Comparison of ENCODE assay signal across 8 cellular contexts in the genomic region with DNA sequence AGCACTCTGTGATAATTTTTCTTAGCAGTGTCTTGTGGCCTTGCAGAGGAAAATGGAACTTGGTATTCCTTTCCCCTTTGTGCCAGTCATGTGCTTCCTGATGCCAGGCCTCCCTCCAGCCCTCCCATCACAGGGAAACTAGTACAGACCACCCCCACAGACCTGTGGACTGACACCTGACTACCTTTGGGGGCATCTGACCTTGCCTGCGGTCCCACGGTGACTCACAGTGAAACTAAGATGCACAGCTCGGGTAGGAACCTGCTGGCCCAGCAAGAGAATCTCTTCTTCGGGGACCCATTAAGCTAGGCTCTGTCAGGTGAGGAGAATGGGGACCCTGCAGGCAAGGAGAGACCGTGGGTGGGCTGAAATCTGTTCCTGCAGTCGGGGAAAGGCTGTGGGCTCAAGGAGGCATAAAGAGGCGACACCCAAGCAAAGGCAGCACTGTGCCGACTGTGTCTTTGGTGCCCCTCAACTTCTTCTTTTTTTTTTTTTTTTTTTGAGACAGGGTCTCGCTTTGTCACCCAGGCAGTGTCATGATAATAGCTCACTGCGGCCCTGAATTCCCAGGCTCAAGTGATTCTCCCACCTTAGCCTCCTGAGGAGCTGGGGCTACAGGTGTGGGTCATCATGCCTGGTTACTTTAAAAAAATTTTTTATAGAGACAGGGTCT. TPM values are rescaled to one million over a fixed set of nuclear protein-coding genes. Genes with fewer than 3 reads are reported as not detected.
DNase-seq lines count a peak whose midpoint lies in the region; ATAC-seq and TF ChIP-seq lines count a peak whose summit lies in the region.

No MANE protein-coding gene starts in this region.

- peak overlapping the region; percentile 69 for H3K4me3 Mint-ChIP-seq in HFFc6
- H3K4me3 Mint-ChIP-seq in activated B cell treated with CpG ODN at 0.5 μM for 24 hours, result peak overlapping the region; percentile 71
- H3K4me3 Mint-ChIP-seq in progenitor cell of endocrine pancreas (ENCODE audit: low read depth), result no peak overlapping the region
- H3K4me3 Mint-ChIP-seq in activated CD4-positive, alpha-beta T cell treated with anti-CD3 and anti-CD28 coated beads, Interleukin-2, amount 10 ng/mL, durations not matched to agents 7 days and 5 days, result no peak overlapping the region

- H3K36me3 Mint-ChIP-seq in HFFc6 (ENCODE audit: low read depth) (no peaks in the 10 kb centered on the region), activated B cell treated with CpG ODN at 0.5 μM for 24 hours (ENCODE audit: low read depth) (no peaks in the 10 kb centered on the region), progenitor cell of endocrine pancreas (ENCODE audit: insufficient read depth) (peaks cover 2% of the 10 kb centered on the region)
- no peaks in the 10 kb centered on the region for H3K36me3 Mint-ChIP-seq in activated CD4-positive, alpha-beta T cell treated with anti-CD3 and anti-CD28 coated beads, Interleukin-2, amount 10 ng/mL, durations not matched to agents 7 days and 5 days (ENCODE audit: low read depth)

- POLR2A ChIA-PET in activated B cell treated with CpG ODN at 0.5 μM for 24 hours (lab: Charles Lee), result interaction anchor here (0.6 to 4.6 kb wide), 23 partner anchors 9 to 790 kb away, joined by 3 to 50 read pairs (median 8); partner anchors contain the start of genes BID, MICAL3 and PEX26
- POLR2A ChIA-PET in activated CD4-positive, alpha-beta T cell treated with anti-CD3 and anti-CD28 coated beads, Interleukin-2, amount 10 ng/mL, durations not matched to agents 7 days and 5 days (lab: Charles Lee), result no interaction called here

- ATAC-seq in GM18498 (IDR thresholded peaks at IDR 0.05; ENCODE audit: unreplicated experiment) (peak; percentile 70), activated B cell treated with CpG ODN at 0.5 μM for 24 hours (ENCODE audit: low read depth) (peak; percentile 65)

- CTCF ChIA-PET in activated B cell treated with CpG ODN at 0.5 μM for 24 hours (lab: Charles Lee), result interaction anchor here (0.8 to 4.8 kb wide), 6 partner anchors 15 to 44 kb away, joined by 3 to 44 read pairs (median 4); partner anchors contain the start of genes MICAL3 and PEX26
- CTCF ChIA-PET in activated CD4-positive, alpha-beta T cell treated with anti-CD3 and anti-CD28 coated beads, Interleukin-2, amount 10 ng/mL, durations not matched to agents 7 days and 5 days (lab: Charles Lee), result interaction anchor here (1.9 kb wide), 1 partner anchor 18 kb away, joined by 6 read pairs; no protein-coding TSS in a partner anchor

- H3K27me3 Mint-ChIP-seq in HFFc6 (ENCODE audit: insufficient read depth) (no peaks in the 10 kb centered on the region; the same call in none of the 2 replicates), activated B cell treated with CpG ODN at 0.5 μM for 24 hours (no peaks in the 10 kb centered on the region), progenitor cell of endocrine pancreas (peaks cover 3% of the 10 kb centered on the region)
- H3K27me3 Mint-ChIP-seq in activated CD4-positive, alpha-beta T cell treated with anti-CD3 and anti-CD28 coated beads, Interleukin-2, amount 10 ng/mL, durations not matched to agents 7 days and 5 days, result peaks cover 7% of the 10 kb centered on the region

- H3K27ac Mint-ChIP-seq in HFFc6 (peak overlapping the region; percentile 87), activated B cell treated with CpG ODN at 0.5 μM for 24 hours (peak overlapping the region; percentile 97), progenitor cell of endocrine pancreas (peak overlapping the region; percentile 76)
- H3K27ac Mint-ChIP-seq in activated CD4-positive, alpha-beta T cell treated with anti-CD3 and anti-CD28 coated beads, Interleukin-2, amount 10 ng/mL, durations not matched to agents 7 days and 5 days, result no peak overlapping the region

- no peak for TF ChIP-seq CTCF in HFFc6 (IDR thresholded peaks at IDR 0.05)
- TF ChIP-seq CTCF in activated B cell treated with CpG ODN at 0.5 μM for 24 hours (IDR thresholded peaks at IDR 0.05), result no peak
- no peak for TF ChIP-seq CTCF in progenitor cell of endocrine pancreas (IDR thresholded peaks at IDR 0.05; ENCODE audit: unreplicated experiment)

- no peak for DNase-seq in HFFc6
- peak; percentile 60 for DNase-seq in activated B cell treated with CpG ODN at 0.5 μM for 24 hours
- DNase-seq in progenitor cell of endocrine pancreas (ENCODE audit: low spot score, unreplicated experiment), result no peak
- no peak for DNase-seq in activated CD4-positive, alpha-beta T cell treated with anti-CD3 and anti-CD28 coated beads, Interleukin-2, amount 50 U/mL, for 1 hour
- no peak for DNase-seq in NCI-H524 treated with DMSO at 0.1 percent for 48 hours (lab: John Stamatoyannopoulos, UW)
- no peak for DNase-seq in activated CD4-positive, alpha-beta T cell treated with anti-CD3 and anti-CD28 coated beads, Interleukin-2, amount 10 ng/mL, durations not matched to agents 7 days and 5 days
- DNase-seq in COLO829 (ENCODE audit: low spot score), result no peak

- H3K9me3 Mint-ChIP-seq in HFFc6, result peaks cover 4% of the 10 kb centered on the region; the same call in 1 of the 2 replicates
- H3K9me3 Mint-ChIP-seq in activated B cell treated with CpG ODN at 0.5 μM for 24 hours, result no peaks in the 10 kb centered on the region
- peaks cover 5% of the 10 kb centered on the region for H3K9me3 Mint-ChIP-seq in progenitor cell of endocrine pancreas (ENCODE audit: low read depth)
- no peaks in the 10 kb centered on the region for H3K9me3 Mint-ChIP-seq in activated CD4-positive, alpha-beta T cell treated with anti-CD3 and anti-CD28 coated beads, Interleukin-2, amount 10 ng/mL, durations not matched to agents 7 days and 5 days

- intact Hi-C loops in activated B cell treated with CpG ODN at 0.5 μM for 24 hours (cut with micrococcal nuclease), result loop anchor here (1.0 to 2.0 kb wide), 6 partner anchors 9 to 259 kb away; partner anchors contain the start of gene MICAL3

- H3K4me1 Mint-ChIP-seq in HFFc6 (ENCODE audit: low read depth) (peaks cover 52% of the 10 kb centered on the region), activated B cell treated with CpG ODN at 0.5 μM for 24 hours (peaks cover 49% of the 10 kb centered on the region), progenitor cell of endocrine pancreas (ENCODE audit: low read depth) (peaks cover 24% of the 10 kb centered on the region)
- peaks cover 4% of the 10 kb centered on the region for H3K4me1 Mint-ChIP-seq in activated CD4-positive, alpha-beta T cell treated with anti-CD3 and anti-CD28 coated beads, Interleukin-2, amount 10 ng/mL, durations not matched to agents 7 days and 5 days

RNA-seq across cellular contexts. Expression of gene PEX26, which starts 20.9 kb away (rescaled TPM):
- total RNA-seq in HFFc6 (2021; fragmentation: NEBNext Ultra II Directional; extraction: Animal tissue kit (Norgen Biotek cat#: 25700)), result 10 to 100 TPM; 38.9 to 49.8 (median 43.5) TPM
- 31.5 and 35.2 TPM in 2 replicates for total RNA-seq in activated B cell treated with CpG ODN at 0.5 μM for 24 hours
- total RNA-seq in progenitor cell of endocrine pancreas, result 46.1 and 50.1 TPM in 2 replicates
- 10 to 100 TPM; 40.1 to 41.0 TPM for total RNA-seq in activated CD4-positive, alpha-beta T cell treated with anti-CD3 and anti-CD28 coated beads, Interleukin-2, amount 10 ng/mL, durations not matched to agents 7 days and 5 days

RNA-seq across cellular contexts. Expression of gene MICAL3, which starts 32.6 kb away (rescaled TPM):
- 10 to 100 TPM; 38.6 to 44.1 (median 39.7) TPM for total RNA-seq in HFFc6 (2021; fragmentation: NEBNext Ultra II Directional; extraction: Animal tissue kit (Norgen Biotek cat#: 25700))
- total RNA-seq in activated B cell treated with CpG ODN at 0.5 μM for 24 hours, result 232 and 257 TPM in 2 replicates
- total RNA-seq in progenitor cell of endocrine pancreas, result 54.8 and 59.9 TPM in 2 replicates
- total RNA-seq in activated CD4-positive, alpha-beta T cell treated with anti-CD3 and anti-CD28 coated beads, Interleukin-2, amount 10 ng/mL, durations not matched to agents 7 days and 5 days, result 10 to 100 TPM; 19.1 to 21.4 TPM

RNA-seq across cellular contexts. Expression of gene TUBA8, which starts 53.7 kb away (rescaled TPM):
- under 1 TPM; 0.14 to 0.43 (median 0.29) TPM for total RNA-seq in HFFc6 (2021; fragmentation: NEBNext Ultra II Directional; extraction: Animal tissue kit (Norgen Biotek cat#: 25700))
- total RNA-seq in activated B cell treated with CpG ODN at 0.5 μM for 24 hours, result 1.7 and 2.4 TPM in 2 replicates
- total RNA-seq in progenitor cell of endocrine pancreas, result 2.4 and 3.2 TPM in 2 replicates
- 1 to 10 TPM; 1.4 to 2.2 TPM for total RNA-seq in activated CD4-positive, alpha-beta T cell treated with anti-CD3 and anti-CD28 coated beads, Interleukin-2, amount 10 ng/mL, durations not matched to agents 7 days and 5 days

Comparison
In these comparisons a context has a peak if more than half of its experiments do, and no peak if none do; other contexts are left out.
1. H3K4me3 Mint-ChIP-seq: peak in HFFc6 (single experiment) and activated B cell treated with CpG ODN at 0.5 μM for 24 hours (single experiment); none in progenitor cell of endocrine pancreas (single experiment) and activated CD4-positive, alpha-beta T cell treated with anti-CD3 and anti-CD28 coated beads, Interleukin-2, amount 10 ng/mL, durations not matched to agents 7 days and 5 days (single experiment).